1 cellular context compared by ENCODE assay signal in the genomic region with DNA sequence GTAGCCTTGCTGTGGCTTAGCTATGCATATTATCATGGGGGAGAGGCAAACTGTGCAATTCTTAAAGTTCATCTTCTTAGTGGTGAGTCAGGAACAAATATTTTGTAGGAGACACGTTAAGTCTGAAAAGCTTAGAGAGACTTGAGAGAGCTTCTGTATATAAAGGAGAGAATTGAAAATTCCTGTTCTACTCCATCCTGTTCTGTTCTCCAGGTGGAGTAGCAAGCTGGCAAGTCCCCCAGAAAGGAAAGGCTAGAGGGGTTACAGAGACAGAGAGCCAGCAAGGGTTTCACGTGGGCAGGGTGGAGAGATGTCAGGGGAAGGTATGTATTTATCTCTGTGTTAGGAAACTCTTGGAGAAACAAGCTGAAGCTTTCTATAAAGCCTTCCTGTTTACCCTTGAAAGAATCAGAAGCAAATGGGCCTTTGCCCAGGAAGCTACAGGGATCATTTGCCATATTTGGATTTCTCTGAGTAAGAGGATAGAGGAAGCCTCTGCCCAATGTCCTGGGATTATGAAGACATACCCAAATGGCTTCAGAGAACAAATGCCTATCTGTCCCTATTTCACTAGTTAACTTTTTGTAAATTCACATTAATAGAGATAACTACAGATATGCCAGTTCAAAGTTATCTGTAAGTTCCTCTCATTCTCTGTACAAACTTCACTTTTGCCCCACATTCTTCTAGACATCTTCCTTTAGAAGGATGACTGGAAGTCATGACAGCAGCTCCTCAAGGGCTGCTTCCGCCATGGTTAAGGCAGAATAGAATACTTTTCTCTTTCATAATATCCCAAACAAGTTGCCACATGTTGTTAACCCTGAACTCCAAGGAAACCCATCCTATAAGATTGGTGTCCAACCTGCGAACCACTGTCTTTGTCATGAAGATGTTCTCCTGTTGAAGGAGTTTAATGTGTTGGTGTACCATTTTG.
TF ChIP-seq lines count a peak whose summit lies in the region.

No MANE protein-coding gene starts in this region.

TF ChIP-seq in HepG2, 621 proteins besides CTCF, POLR2A, EP300 and RAD21 (continued from another document and continues in another):
- TF ChIP-seq, protein P1, sequence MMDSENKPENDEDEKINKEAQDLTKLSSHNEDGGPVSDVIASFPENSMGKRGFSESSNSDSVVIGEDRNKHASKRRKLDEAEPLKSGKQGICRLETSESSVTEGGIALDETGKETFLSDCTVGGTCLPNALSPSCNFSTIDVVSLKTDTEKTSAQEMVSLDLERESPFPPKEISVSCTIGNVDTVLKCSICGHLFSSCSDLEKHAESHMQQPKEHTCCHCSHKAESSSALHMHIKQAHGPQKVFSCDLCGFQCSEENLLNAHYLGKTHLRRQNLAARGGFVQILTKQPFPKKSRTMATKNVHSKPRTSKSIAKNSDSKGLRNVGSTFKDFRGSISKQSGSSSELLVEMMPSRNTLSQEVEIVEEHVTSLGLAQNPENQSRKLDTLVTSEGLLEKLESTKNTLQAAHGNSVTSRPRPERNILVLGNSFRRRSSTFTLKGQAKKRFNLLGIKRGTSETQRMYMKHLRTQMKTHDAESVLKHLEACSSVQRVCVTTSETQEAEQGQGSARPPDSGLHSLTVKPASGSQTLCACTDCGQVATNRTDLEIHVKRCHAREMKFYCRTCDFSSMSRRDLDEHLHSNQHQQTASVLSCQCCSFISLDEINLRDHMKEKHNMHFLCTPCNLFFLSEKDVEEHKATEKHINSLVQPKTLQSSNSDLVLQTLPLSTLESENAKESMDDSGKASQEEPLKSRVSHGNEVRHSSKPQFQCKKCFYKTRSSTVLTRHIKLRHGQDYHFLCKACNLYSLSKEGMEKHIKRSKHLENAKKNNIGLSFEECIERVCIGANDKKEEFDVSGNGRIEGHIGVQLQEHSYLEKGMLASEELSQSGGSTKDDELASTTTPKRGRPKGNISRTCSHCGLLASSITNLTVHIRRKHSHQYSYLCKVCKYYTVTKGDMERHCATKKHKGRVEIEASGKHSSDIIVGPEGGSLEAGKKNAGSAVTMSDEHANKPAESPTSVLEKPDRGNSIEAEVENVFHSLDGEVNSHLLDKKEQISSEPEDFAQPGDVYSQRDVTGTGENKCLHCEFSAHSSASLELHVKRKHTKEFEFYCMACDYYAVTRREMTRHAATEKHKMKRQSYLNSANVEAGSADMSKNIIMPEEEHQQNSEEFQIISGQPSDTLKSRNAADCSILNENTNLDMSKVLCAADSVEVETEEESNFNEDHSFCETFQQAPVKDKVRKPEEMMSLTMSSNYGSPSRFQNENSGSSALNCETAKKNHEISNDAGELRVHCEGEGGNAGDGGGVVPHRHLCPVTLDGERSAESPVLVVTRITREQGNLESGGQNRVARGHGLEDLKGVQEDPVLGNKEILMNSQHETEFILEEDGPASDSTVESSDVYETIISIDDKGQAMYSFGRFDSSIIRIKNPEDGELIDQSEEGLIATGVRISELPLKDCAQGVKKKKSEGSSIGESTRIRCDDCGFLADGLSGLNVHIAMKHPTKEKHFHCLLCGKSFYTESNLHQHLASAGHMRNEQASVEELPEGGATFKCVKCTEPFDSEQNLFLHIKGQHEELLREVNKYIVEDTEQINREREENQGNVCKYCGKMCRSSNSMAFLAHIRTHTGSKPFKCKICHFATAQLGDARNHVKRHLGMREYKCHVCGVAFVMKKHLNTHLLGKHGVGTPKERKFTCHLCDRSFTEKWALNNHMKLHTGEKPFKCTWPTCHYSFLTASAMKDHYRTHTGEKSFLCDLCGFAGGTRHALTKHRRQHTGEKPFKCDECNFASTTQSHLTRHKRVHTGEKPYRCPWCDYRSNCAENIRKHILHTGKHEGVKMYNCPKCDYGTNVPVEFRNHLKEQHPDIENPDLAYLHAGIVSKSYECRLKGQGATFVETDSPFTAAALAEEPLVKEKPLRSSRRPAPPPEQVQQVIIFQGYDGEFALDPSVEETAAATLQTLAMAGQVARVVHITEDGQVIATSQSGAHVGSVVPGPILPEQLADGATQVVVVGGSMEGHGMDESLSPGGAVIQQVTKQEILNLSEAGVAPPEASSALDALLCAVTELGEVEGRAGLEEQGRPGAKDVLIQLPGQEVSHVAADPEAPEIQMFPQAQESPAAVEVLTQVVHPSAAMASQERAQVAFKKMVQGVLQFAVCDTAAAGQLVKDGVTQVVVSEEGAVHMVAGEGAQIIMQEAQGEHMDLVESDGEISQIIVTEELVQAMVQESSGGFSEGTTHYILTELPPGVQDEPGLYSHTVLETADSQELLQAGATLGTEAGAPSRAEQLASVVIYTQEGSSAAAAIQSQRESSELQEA (CRISPR knock-in tag; IDR thresholded peaks at IDR 0.05; ENCODE audit: not compliant biosample characterization), result no peak
- TF ChIP-seq STAT5B (CRISPR knock-in tag; IDR thresholded peaks at IDR 0.05) (no peak), ARHGAP35 (CRISPR knock-in tag; IDR thresholded peaks at IDR 0.05; ENCODE audit: borderline replicate concordance) (no peak), MIER3 (CRISPR knock-in tag; IDR thresholded peaks at IDR 0.05; ENCODE audit: borderline replicate concordance) (no peak), CBFB (CRISPR knock-in tag; IDR thresholded peaks at IDR 0.05) (no peak), ZNF451 (CRISPR knock-in tag; IDR thresholded peaks at IDR 0.05) (no peak), TMF1 (CRISPR knock-in tag; IDR thresholded peaks at IDR 0.05; ENCODE audit: low read depth) (no peak), CENPT (CRISPR knock-in tag; IDR thresholded peaks at IDR 0.05; ENCODE audit: low read depth) (no peak), NR2F2 (IDR thresholded peaks at IDR 0.05; ENCODE audit: borderline replicate concordance, low read depth) (no peak), ZIK1 (CRISPR knock-in tag; IDR thresholded peaks at IDR 0.05; ENCODE audit: borderline replicate concordance, low read depth) (no peak), MZF1 (CRISPR knock-in tag; IDR thresholded peaks at IDR 0.05; ENCODE audit: borderline replicate concordance) (no peak), ZBTB20 (CRISPR knock-in tag; IDR thresholded peaks at IDR 0.05; ENCODE audit: borderline replicate concordance, low read depth) (peak; percentile 21; the same call in 1 of the 2 replicates), ZNF343 (CRISPR knock-in tag; IDR thresholded peaks at IDR 0.05) (no peak), NFKB2 (CRISPR knock-in tag; IDR thresholded peaks at IDR 0.05; ENCODE audit: borderline replicate concordance) (no peak), SRSF1 (optimal IDR thresholded peaks at IDR 0.05; ENCODE audit: low read depth, low read length) (no peak), ASH2L (IDR thresholded peaks at IDR 0.05; ENCODE audit: insufficient read length, low read depth, low read length) (no peak), GTF2F1 (IDR thresholded peaks at IDR 0.05; ENCODE audit: low read length) (no peak)
- TF ChIP-seq, protein P2, sequence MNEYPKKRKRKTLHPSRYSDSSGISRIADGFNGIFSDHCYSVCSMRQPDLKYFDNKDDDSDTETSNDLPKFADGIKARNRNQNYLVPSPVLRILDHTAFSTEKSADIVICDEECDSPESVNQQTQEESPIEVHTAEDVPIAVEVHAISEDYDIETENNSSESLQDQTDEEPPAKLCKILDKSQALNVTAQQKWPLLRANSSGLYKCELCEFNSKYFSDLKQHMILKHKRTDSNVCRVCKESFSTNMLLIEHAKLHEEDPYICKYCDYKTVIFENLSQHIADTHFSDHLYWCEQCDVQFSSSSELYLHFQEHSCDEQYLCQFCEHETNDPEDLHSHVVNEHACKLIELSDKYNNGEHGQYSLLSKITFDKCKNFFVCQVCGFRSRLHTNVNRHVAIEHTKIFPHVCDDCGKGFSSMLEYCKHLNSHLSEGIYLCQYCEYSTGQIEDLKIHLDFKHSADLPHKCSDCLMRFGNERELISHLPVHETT (CRISPR knock-in tag; conservative IDR thresholded peaks at IDR 0.05), result no peak
- TF ChIP-seq, protein P3, sequence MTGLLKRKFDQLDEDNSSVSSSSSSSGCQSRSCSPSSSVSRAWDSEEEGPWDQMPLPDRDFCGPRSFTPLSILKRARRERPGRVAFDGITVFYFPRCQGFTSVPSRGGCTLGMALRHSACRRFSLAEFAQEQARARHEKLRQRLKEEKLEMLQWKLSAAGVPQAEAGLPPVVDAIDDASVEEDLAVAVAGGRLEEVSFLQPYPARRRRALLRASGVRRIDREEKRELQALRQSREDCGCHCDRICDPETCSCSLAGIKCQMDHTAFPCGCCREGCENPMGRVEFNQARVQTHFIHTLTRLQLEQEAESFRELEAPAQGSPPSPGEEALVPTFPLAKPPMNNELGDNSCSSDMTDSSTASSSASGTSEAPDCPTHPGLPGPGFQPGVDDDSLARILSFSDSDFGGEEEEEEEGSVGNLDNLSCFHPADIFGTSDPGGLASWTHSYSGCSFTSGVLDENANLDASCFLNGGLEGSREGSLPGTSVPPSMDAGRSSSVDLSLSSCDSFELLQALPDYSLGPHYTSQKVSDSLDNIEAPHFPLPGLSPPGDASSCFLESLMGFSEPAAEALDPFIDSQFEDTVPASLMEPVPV (CRISPR knock-in tag; IDR thresholded peaks at IDR 0.05), result no peak
- TF ChIP-seq, protein P4, sequence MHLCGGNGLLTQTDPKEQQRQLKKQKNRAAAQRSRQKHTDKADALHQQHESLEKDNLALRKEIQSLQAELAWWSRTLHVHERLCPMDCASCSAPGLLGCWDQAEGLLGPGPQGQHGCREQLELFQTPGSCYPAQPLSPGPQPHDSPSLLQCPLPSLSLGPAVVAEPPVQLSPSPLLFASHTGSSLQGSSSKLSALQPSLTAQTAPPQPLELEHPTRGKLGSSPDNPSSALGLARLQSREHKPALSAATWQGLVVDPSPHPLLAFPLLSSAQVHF (CRISPR knock-in tag; IDR thresholded peaks at IDR 0.05), result no peak
- TF ChIP-seq, protein P5, sequence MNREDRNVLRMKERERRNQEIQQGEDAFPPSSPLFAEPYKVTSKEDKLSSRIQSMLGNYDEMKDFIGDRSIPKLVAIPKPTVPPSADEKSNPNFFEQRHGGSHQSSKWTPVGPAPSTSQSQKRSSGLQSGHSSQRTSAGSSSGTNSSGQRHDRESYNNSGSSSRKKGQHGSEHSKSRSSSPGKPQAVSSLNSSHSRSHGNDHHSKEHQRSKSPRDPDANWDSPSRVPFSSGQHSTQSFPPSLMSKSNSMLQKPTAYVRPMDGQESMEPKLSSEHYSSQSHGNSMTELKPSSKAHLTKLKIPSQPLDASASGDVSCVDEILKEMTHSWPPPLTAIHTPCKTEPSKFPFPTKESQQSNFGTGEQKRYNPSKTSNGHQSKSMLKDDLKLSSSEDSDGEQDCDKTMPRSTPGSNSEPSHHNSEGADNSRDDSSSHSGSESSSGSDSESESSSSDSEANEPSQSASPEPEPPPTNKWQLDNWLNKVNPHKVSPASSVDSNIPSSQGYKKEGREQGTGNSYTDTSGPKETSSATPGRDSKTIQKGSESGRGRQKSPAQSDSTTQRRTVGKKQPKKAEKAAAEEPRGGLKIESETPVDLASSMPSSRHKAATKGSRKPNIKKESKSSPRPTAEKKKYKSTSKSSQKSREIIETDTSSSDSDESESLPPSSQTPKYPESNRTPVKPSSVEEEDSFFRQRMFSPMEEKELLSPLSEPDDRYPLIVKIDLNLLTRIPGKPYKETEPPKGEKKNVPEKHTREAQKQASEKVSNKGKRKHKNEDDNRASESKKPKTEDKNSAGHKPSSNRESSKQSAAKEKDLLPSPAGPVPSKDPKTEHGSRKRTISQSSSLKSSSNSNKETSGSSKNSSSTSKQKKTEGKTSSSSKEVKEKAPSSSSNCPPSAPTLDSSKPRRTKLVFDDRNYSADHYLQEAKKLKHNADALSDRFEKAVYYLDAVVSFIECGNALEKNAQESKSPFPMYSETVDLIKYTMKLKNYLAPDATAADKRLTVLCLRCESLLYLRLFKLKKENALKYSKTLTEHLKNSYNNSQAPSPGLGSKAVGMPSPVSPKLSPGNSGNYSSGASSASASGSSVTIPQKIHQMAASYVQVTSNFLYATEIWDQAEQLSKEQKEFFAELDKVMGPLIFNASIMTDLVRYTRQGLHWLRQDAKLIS (CRISPR knock-in tag; IDR thresholded peaks at IDR 0.05), result no peak
- TF ChIP-seq, protein P6, sequence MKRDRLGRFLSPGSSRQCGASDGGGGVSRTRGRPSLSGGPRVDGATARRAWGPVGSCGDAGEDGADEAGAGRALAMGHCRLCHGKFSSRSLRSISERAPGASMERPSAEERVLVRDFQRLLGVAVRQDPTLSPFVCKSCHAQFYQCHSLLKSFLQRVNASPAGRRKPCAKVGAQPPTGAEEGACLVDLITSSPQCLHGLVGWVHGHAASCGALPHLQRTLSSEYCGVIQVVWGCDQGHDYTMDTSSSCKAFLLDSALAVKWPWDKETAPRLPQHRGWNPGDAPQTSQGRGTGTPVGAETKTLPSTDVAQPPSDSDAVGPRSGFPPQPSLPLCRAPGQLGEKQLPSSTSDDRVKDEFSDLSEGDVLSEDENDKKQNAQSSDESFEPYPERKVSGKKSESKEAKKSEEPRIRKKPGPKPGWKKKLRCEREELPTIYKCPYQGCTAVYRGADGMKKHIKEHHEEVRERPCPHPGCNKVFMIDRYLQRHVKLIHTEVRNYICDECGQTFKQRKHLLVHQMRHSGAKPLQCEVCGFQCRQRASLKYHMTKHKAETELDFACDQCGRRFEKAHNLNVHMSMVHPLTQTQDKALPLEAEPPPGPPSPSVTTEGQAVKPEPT (CRISPR knock-in tag; IDR thresholded peaks at IDR 0.05; ENCODE audit: low read depth), result no peak
- TF ChIP-seq, protein P7, sequence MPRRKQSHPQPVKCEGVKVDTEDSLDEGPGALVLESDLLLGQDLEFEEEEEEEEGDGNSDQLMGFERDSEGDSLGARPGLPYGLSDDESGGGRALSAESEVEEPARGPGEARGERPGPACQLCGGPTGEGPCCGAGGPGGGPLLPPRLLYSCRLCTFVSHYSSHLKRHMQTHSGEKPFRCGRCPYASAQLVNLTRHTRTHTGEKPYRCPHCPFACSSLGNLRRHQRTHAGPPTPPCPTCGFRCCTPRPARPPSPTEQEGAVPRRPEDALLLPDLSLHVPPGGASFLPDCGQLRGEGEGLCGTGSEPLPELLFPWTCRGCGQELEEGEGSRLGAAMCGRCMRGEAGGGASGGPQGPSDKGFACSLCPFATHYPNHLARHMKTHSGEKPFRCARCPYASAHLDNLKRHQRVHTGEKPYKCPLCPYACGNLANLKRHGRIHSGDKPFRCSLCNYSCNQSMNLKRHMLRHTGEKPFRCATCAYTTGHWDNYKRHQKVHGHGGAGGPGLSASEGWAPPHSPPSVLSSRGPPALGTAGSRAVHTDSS (CRISPR knock-in tag; conservative IDR thresholded peaks at IDR 0.05), result no peak
- TF ChIP-seq, protein P8, sequence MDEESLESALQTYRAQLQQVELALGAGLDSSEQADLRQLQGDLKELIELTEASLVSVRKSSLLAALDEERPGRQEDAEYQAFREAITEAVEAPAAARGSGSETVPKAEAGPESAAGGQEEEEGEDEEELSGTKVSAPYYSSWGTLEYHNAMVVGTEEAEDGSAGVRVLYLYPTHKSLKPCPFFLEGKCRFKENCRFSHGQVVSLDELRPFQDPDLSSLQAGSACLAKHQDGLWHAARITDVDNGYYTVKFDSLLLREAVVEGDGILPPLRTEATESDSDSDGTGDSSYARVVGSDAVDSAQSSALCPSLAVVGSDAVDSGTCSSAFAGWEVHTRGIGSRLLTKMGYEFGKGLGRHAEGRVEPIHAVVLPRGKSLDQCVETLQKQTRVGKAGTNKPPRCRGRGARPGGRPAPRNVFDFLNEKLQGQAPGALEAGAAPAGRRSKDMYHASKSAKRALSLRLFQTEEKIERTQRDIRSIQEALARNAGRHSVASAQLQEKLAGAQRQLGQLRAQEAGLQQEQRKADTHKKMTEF (CRISPR knock-in tag; IDR thresholded peaks at IDR 0.05), result peak; percentile 90
- TF ChIP-seq, protein P9, sequence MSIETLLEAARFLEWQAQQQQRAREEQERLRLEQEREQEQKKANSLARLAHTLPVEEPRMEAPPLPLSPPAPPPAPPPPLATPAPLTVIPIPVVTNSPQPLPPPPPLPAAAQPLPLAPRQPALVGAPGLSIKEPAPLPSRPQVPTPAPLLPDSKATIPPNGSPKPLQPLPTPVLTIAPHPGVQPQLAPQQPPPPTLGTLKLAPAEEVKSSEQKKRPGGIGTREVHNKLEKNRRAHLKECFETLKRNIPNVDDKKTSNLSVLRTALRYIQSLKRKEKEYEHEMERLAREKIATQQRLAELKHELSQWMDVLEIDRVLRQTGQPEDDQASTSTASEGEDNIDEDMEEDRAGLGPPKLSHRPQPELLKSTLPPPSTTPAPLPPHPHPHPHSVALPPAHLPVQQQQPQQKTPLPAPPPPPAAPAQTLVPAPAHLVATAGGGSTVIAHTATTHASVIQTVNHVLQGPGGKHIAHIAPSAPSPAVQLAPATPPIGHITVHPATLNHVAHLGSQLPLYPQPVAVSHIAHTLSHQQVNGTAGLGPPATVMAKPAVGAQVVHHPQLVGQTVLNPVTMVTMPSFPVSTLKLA (IDR thresholded peaks at IDR 0.05), result no peak
